ENCODE assay signal across 8 cellular contexts in genomic region chr16:19179890-19180490, GRCh38. TPM values are rescaled to one million over a fixed set of nuclear protein-coding genes. Genes with fewer than 3 reads are reported as not detected.
DNase-seq lines count a peak whose midpoint lies in the region; ATAC-seq, FAIRE-seq and TF ChIP-seq lines count a peak whose summit lies in the region.

No MANE protein-coding gene starts in this region.

- peak; percentile 91 for TF ChIP-seq CTCF in A673 (conservative IDR thresholded peaks at IDR 0.05; ENCODE audit: low read depth, low read length)
- TF ChIP-seq CTCF in GM12873 (IDR thresholded peaks at IDR 0.05; ENCODE audit: insufficient read depth, low read depth, low read length, missing control alignments), result peak; percentile 77
- TF ChIP-seq CTCF in astrocyte (IDR thresholded peaks at IDR 0.05; ENCODE audit: insufficient read depth, low read depth, low read length), result peak; percentile 49
- TF ChIP-seq CTCF in hepatocyte (IDR thresholded peaks at IDR 0.05; ENCODE audit: poor library complexity), result peak; percentile 58

- CTCF ChIA-PET in A673 (lab: Charles Lee), result interaction anchor here (0.7 to 2.0 kb wide), 5 partner anchors 14 to 348 kb away, joined by 3 to 22 read pairs (median 3); no protein-coding TSS in a partner anchor

- no peak overlapping the region for H3K4me3 Mint-ChIP-seq in astrocyte (ENCODE audit: unreplicated experiment)

- DNase-seq in A673 (ENCODE audit: low spot score), result peak; percentile 84
- peak; percentile 91 for DNase-seq in NOMO-1 treated with dmso at 0.1 percent for 144 hours (lab: John Stamatoyannopoulos, UW; ENCODE audit: unreplicated experiment)
- DNase-seq in astrocyte (ENCODE audit: low read depth), result no peak
- DNase-seq in hepatocyte (ENCODE audit: low spot score), result peak; percentile 54
- peak; percentile 67 for DNase-seq in stimulated activated CD4-positive, alpha-beta T cell treated with anti-CD3 and anti-CD28 coated beads, Interleukin-15, amount 100 ng/mL, for 24 hours

- FAIRE-seq in astrocyte (lab: Jason Lieb, UNC), result no peak

- POLR2A ChIA-PET in A673 (lab: Charles Lee; ENCODE audit: low non-redundant PET), result no interaction called here

- intact Hi-C loops in A673 (cut with micrococcal nuclease; ENCODE audit: unreplicated experiment), result loop anchor here (1.0 to 5.0 kb wide), 2 partner anchors 94 to 197 kb away; no protein-coding TSS in a partner anchor

- no peaks in the 10 kb centered on the region for H3K79me2 ChIP-seq in astrocyte (ENCODE audit: insufficient read depth, low read length)
- no peaks in the 10 kb centered on the region for H3K79me2 ChIP-seq in hepatocyte

- BruUV-seq in A673 (replicated peaks; lab: Mats Ljungman, UMichigan), result no TSS peak

- H3K27me3 ChIP-seq in A673 (replicated peaks; ENCODE audit: insufficient read depth, low read depth, low read length, poor library complexity), result no peaks in the 10 kb centered on the region
- no peaks in the 10 kb centered on the region for H3K27me3 ChIP-seq in astrocyte (ENCODE audit: insufficient read depth, low read length)
- no peaks in the 10 kb centered on the region for H3K27me3 ChIP-seq in hepatocyte

- H3K9me2 ChIP-seq in hepatocyte (replicated peaks; ENCODE audit: insufficient read depth), result no peaks in the 10 kb centered on the region

- peaks cover 9% of the 10 kb centered on the region for H3K4me1 ChIP-seq in A673 (ENCODE audit: insufficient read depth, low read length, poor library complexity, severe bottlenecking)
- H3K4me1 ChIP-seq in astrocyte (ENCODE audit: insufficient read depth, low read length), result peaks cover 4% of the 10 kb centered on the region
- H3K4me1 ChIP-seq in hepatocyte (ENCODE audit: insufficient read depth), result peaks cover 5% of the 10 kb centered on the region

- no peak overlapping the region for H3K4me3 ChIP-seq in A673 (ENCODE audit: low read depth, low read length, poor library complexity, severe bottlenecking)
- H3K4me3 ChIP-seq in astrocyte (ENCODE audit: insufficient read depth, low read depth, low read length), result no peak overlapping the region
- no peak overlapping the region for H3K4me3 ChIP-seq in hepatocyte

- no peak overlapping the region for H3K27ac Mint-ChIP-seq in astrocyte (ENCODE audit: unreplicated experiment)

- no peaks in the 10 kb centered on the region for H3K36me3 ChIP-seq in A673 (ENCODE audit: insufficient read depth, low read length, poor library complexity, severe bottlenecking)
- H3K36me3 ChIP-seq in astrocyte (ENCODE audit: insufficient read depth, low read length), result no peaks in the 10 kb centered on the region
- H3K36me3 ChIP-seq in hepatocyte (replicated peaks; ENCODE audit: insufficient read depth, low read depth), result no peaks in the 10 kb centered on the region

- H3K9ac ChIP-seq in astrocyte (ENCODE audit: low read length), result no peak overlapping the region

- H3K9me3 Mint-ChIP-seq in astrocyte (ENCODE audit: unreplicated experiment), result no peaks in the 10 kb centered on the region

- no peak overlapping the region for H3K27ac ChIP-seq in A673 (ENCODE audit: low read depth, low read length, poor library complexity, severe bottlenecking)
- H3K27ac ChIP-seq in astrocyte (ENCODE audit: low read depth, low read length), result no peak overlapping the region
- no peak overlapping the region for H3K27ac ChIP-seq in hepatocyte

- ATAC-seq in GM18858 (IDR thresholded peaks at IDR 0.05; ENCODE audit: unreplicated experiment), result no peak
- no peak for ATAC-seq in HG03095 (IDR thresholded peaks at IDR 0.05; ENCODE audit: unreplicated experiment)

- H4K20me1 ChIP-seq in astrocyte (ENCODE audit: insufficient read depth, low read length) (no peaks in the 10 kb centered on the region), hepatocyte (ENCODE audit: insufficient read depth, poor library complexity, severe bottlenecking) (no peaks in the 10 kb centered on the region)

- H3K9me3 ChIP-seq in A673 (ENCODE audit: low read depth, low read length, poor library complexity, severe bottlenecking) (no peaks in the 10 kb centered on the region), astrocyte (ENCODE audit: insufficient read depth, low read depth, low read length) (no peaks in the 10 kb centered on the region), hepatocyte (ENCODE audit: low read depth) (no peaks in the 10 kb centered on the region)

- H3K36me3 Mint-ChIP-seq in astrocyte (ENCODE audit: low read depth, unreplicated experiment), result peaks cover 10% of the 10 kb centered on the region

- H2AFZ ChIP-seq in astrocyte (ENCODE audit: low read depth, low read length) (no peak overlapping the region), hepatocyte (no peak overlapping the region)

- 64% methylated on average over 20 of the region's 20 CpGs for WGBS in hepatocyte (ENCODE audit: low lambda C conversion rate, missing lambda C conversion rate)

- peaks cover 5% of the 10 kb centered on the region for H3K4me1 Mint-ChIP-seq in astrocyte (ENCODE audit: low read depth, unreplicated experiment)

- H3K27me3 Mint-ChIP-seq in astrocyte (ENCODE audit: low read depth, unreplicated experiment), result peaks cover 9% of the 10 kb centered on the region

- H3K4me2 ChIP-seq in astrocyte (ENCODE audit: low read length) (no peak overlapping the region), hepatocyte (no peak overlapping the region)

RNA-seq across cellular contexts. Expression of gene SYT17, which starts 11.9 kb away (rescaled TPM):
- total RNA-seq in A673 (2021) (0.24 and 0.61 TPM in 2 replicates), astrocyte (2.5 and 4.8 TPM in 2 replicates), hepatocyte (4.3 and 6.7 TPM in 2 replicates)
- 6.9 and 7.3 TPM in 2 replicates for polyA plus RNA-seq in hepatocyte
